Comparison of ENCODE assay signal across 31 cellular contexts in genomic region chr17:50024808-50025207, GRCh38. TPM values are rescaled to one million over a fixed set of nuclear protein-coding genes. Genes with fewer than 3 reads are reported as not detected.
"Had no signal": no experiment of that assay in that cellular context is flagged by ENCODE, and none has a peak within 500 bp of the region (broad histone marks: within the 10 kb centered on the region; RNA-seq: fewer than 3 reads in every experiment).

No MANE protein-coding gene starts in this region.

- H3K4me3 ChIP-seq: ovary, psoas muscle, skin epidermis, smooth muscle cell, spleen, suprapubic skin, testis, tibial artery, transverse colon, upper lobe of right lung, uterus had no signal

- ATAC-seq: naive thymus-derived CD8-positive, alpha-beta T cell; natural killer cell treated with Interleukin-12 subunit alpha and Interleukin-12 subunit beta and Interleukin-15 and Interleukin-18, amount 100 ng/mL, for 72 hours; psoas muscle; right cardiac atrium; sciatic nerve; stimulated activated memory B cell treated with anti-CD40 and anti-IgM and Interleukin-4, amounts not matched to agents 10 μg/mL and 1 μg/mL and 100 μg/mL, for 72 hours; stimulated activated naive CD8-positive, alpha-beta T cell treated with anti-CD3 and anti-CD28 coated beads, Interleukin-15, amount 100 ng/mL, for 72 hours; stimulated activated naive CD8-positive, alpha-beta T cell treated with anti-CD3 and anti-CD28 coated beads, Interleukin-15, Interleukin-2, amounts not matched to agents 100 U/mL and 50 U/mL, for 24 hours; upper lobe of right lung had no signal

- H3K36me3 ChIP-seq: ovary, spleen, suprapubic skin, tibial artery, transverse colon, upper lobe of right lung, uterus had no signal

- H3K9ac ChIP-seq: parathyroid adenoma had no signal

- H3K4me1 ChIP-seq: parathyroid adenoma, testis had no signal

- H3K27me3 ChIP-seq: ovary, testis, tibial artery, transverse colon, upper lobe of right lung, uterus had no signal

- H3K9me3 ChIP-seq: ovary, psoas muscle, spleen, suprapubic skin, testis, tibial artery, transverse colon, upper lobe of right lung, uterus had no signal

- H3K27ac ChIP-seq: ovary, parathyroid adenoma, psoas muscle, skin epidermis, spleen, suprapubic skin, testis, tibial artery, transverse colon, upper lobe of right lung, uterus had no signal

- H2AFZ ChIP-seq: parathyroid adenoma had no signal

- DNase-seq: naive thymus-derived CD8-positive, alpha-beta T cell; nephron progenitor cell; occipital lobe; ovary; posterior cingulate gyrus; psoas muscle; right cardiac atrium; spleen; stimulated activated CD4-positive, alpha-beta T cell treated with anti-CD3 and anti-CD28 coated beads, Interleukin-12 subunit alpha, Interleukin-12 subunit beta, amount 100 ng/mL, for 4 hours; stimulated activated CD4-positive, alpha-beta T cell treated with anti-CD3 and anti-CD28 coated beads, Interleukin-1b, Interleukin-23, amount 100 ng/mL, for 48 hours; stimulated activated CD4-positive, alpha-beta T cell treated with anti-CD3 and anti-CD28 coated beads, Interleukin-4, amount 100 ng/mL, for 1 hour; stimulated activated CD4-positive, alpha-beta T cell treated with anti-CD3 and anti-CD28 coated beads, Interleukin-4, amount 100 ng/mL, for 4 hours; stimulated activated CD8-positive, alpha-beta memory T cell treated with anti-CD3 and anti-CD28 coated beads, Interleukin-4, amount 100 ng/mL, for 48 hours; stimulated activated naive CD4-positive, alpha-beta T cell; stimulated activated naive CD8-positive, alpha-beta T cell treated with anti-CD3 and anti-CD28 coated beads, Interleukin-15, amount 100 ng/mL, for 72 hours; stimulated activated naive CD8-positive, alpha-beta T cell treated with anti-CD3 and anti-CD28 coated beads, Interleukin-15, Interleukin-2, amounts not matched to agents 100 U/mL and 50 U/mL, for 24 hours; substantia nigra; testis; tibial artery; transverse colon; upper lobe of right lung; uterus had no signal

- H3K4me2 ChIP-seq: smooth muscle cell had no signal

RNA-seq across cellular contexts. Expression of gene DLX3, which starts 29.8 kb away (rescaled TPM):
- total RNA-seq: natural killer cell treated with Interleukin-12 subunit alpha and Interleukin-12 subunit beta and Interleukin-15 and Interleukin-18, amount 100 ng/mL, for 72 hours; occipital lobe; psoas muscle; renal cortical epithelial cell; spleen; transverse colon; urinary bladder had no signal

RNA-seq across cellular contexts. Expression of gene DLX4, which starts 55.8 kb away (rescaled TPM):
- total RNA-seq: occipital lobe, psoas muscle, sciatic nerve, smooth muscle cell, transverse colon, urinary bladder, uterus had no signal
- polyA plus RNA-seq: ovary, psoas muscle had no signal
